ENCODE assay signal across 8 cellular contexts in genomic region chr14:70186826-70187483, GRCh38. TPM values are rescaled to one million over a fixed set of nuclear protein-coding genes. Genes with fewer than 3 reads are reported as not detected.
DNase-seq lines count a peak whose midpoint lies in the region; ATAC-seq and TF ChIP-seq lines count a peak whose summit lies in the region.

No MANE protein-coding gene starts in this region.

- intact Hi-C loops in esophagus muscularis mucosa (cut with DNase I) (no loop called here), posterior cingulate gyrus (cut with DNase I) (loop anchor here (5.0 kb wide), 1 partner anchor 90 kb away; no protein-coding TSS in a partner anchor)

- peaks cover 14 to 31% (median 30%) of the 10 kb centered on the region in 4 donors for H3K4me1 ChIP-seq in esophagus muscularis mucosa

- no peak for ATAC-seq in GM21529 (IDR thresholded peaks at IDR 0.05; ENCODE audit: unreplicated experiment)

- no peak for TF ChIP-seq POLR2A in esophagus muscularis mucosa (IDR thresholded peaks at IDR 0.05; ENCODE audit: low read depth)

- no peak overlapping the region for H3K27ac ChIP-seq in esophagus muscularis mucosa (replicated peaks in 1 of 4)

- no peak for TF ChIP-seq CTCF in esophagus muscularis mucosa (IDR thresholded peaks at IDR 0.05)

- TF ChIP-seq EP300 in esophagus muscularis mucosa (IDR thresholded peaks at IDR 0.05), result no peak

- H3K27me3 ChIP-seq in esophagus muscularis mucosa, result peaks cover 0 to 62% (median 12%) of the 10 kb centered on the region in 4 donors

- WGBS in esophagus muscularis mucosa, result 7% methylated on average over 22 of the region's 29 CpGs

- DNase-seq in NCI-H82 (lab: John Stamatoyannopoulos, UW), result peak; percentile 46
- DNase-seq in NCI-H82 treated with DMSO at 0.1 percent for 48 hours (lab: John Stamatoyannopoulos, UW; ENCODE audit: unreplicated experiment), result no peak
- peak; percentile 46 to 72 for DNase-seq in SHP77 (lab: John Stamatoyannopoulos, UW)
- DNase-seq in esophagus muscularis mucosa (ENCODE audit: extremely low spot score), result no peak
- DNase-seq in posterior cingulate gyrus, result peak in 9 of 10 donors; percentile 9 to 86 (median 40)
- DNase-seq in SIG-M5 (lab: John Stamatoyannopoulos, UW), result no peak
- DNase-seq in stimulated activated CD4-positive, alpha-beta T cell treated with anti-CD3 and anti-CD28 coated beads, Interleukin-12 subunit alpha, Interleukin-12 subunit beta, amount 100 ng/mL, for 4 hours, result no peak

- H3K4me3 ChIP-seq in esophagus muscularis mucosa, result peak overlapping the region; percentile 51 to 59 (median 52)

- H3K9me3 ChIP-seq in esophagus muscularis mucosa, result no peaks in the 10 kb centered on the region

- H3K36me3 ChIP-seq in esophagus muscularis mucosa, result no peaks in the 10 kb centered on the region

RNA-seq across cellular contexts. Expression of gene SLC8A3, which starts 1.8 kb away (rescaled TPM):
- total RNA-seq in esophagus muscularis mucosa, result 1 to 10 TPM in 1 of 4 donors, under 1 TPM in 3; 0.19 to 1.7 (median 0.90) TPM

Comparison
In these comparisons a context has a peak if more than half of its experiments do, and no peak if none do; other contexts are left out.
1. DNase-seq: peak in NCI-H82 (single experiment), SHP77 (2 of 2) and posterior cingulate gyrus (9 of 10); none in NCI-H82 treated with DMSO at 0.1 percent for 48 hours (single experiment), esophagus muscularis mucosa (single experiment), SIG-M5 (single experiment) and stimulated activated CD4-positive, alpha-beta T cell treated with anti-CD3 and anti-CD28 coated beads, Interleukin-12 subunit alpha, Interleukin-12 subunit beta, amount 100 ng/mL, for 4 hours (single experiment).